ENCODE assay signal across 20 cellular contexts in the genomic region with DNA sequence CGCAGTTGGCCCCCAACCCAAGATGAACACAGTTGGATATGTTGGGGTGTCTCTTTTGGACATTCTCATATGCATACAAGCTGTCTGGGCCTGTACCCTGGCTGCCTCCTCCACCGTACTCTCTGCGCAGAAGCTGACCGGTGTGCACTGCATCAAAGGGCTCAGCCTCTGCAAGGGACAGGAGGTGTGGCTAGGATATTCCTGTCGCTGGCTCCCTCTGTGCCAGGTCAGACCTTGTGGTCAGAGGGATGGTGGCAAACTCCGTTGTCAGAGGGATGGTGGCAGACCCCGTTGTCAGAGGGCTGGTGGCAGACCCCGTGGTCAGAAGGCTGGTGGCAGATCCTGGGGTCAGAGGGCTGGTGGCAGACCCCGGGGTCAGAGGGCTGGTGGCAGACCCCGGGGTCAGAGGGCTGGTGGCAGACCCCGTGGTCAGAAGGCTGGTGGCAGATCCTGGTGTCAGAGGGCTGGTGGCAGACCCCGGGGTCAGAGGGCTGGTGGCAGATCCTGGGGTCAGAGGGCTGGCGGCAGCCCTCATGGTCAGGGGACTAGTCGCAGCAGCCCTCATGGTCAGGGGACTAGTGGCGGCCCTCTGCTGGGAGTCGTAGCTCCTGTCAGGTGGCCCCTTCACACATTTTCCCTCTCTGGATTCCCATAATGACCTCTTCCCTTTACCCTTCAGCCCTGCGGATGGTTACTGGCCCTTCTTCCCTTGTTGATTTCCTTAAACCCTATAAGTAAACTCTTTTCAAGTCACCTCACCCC.
"Had no signal": no experiment of that assay in that cellular context is flagged by ENCODE, and none has a peak within 500 bp of the region (broad histone marks: within the 10 kb centered on the region; RNA-seq: fewer than 3 reads in every experiment).

No MANE protein-coding gene starts in this region.

- H3K36me3 Mint-ChIP-seq: naive thymus-derived CD8-positive, alpha-beta T cell; stimulated activated memory B cell treated with anti-CD40 and anti-IgM and Interleukin-4, amounts not matched to agents 10 μg/mL and 1 μg/mL and 100 μg/mL, for 72 hours had no signal

- H3K9me3 ChIP-seq: gastrocnemius medialis, heart right ventricle, left lung, lower lobe of right lung, pancreas, thoracic aorta, tibial nerve, upper lobe of left lung had no signal

- H3K4me3 ChIP-seq: gastrocnemius medialis, heart right ventricle, left lung, lower lobe of right lung, pancreas, thoracic aorta, tibial nerve, upper lobe of left lung had no signal

- H3K27ac ChIP-seq: gastrocnemius medialis, heart right ventricle, left lung, lower lobe of right lung, pancreas, thoracic aorta, tibial nerve, upper lobe of left lung had no signal

- H3K36me3 ChIP-seq: gastrocnemius medialis, heart right ventricle, left lung, lower lobe of right lung, pancreas, thoracic aorta, tibial nerve, upper lobe of left lung had no signal

- H3K4me3 Mint-ChIP-seq: naive thymus-derived CD8-positive, alpha-beta T cell; nephron progenitor cell; stimulated activated memory B cell treated with anti-CD40 and anti-IgM and Interleukin-4, amounts not matched to agents 10 μg/mL and 1 μg/mL and 100 μg/mL, for 72 hours had no signal

- DNase-seq: cortex of kidney; effector CD4-positive, alpha-beta T cell; gastrocnemius medialis; heart right ventricle; hippocampal formation; left cardiac atrium; left lung; lower lobe of right lung; naive thymus-derived CD8-positive, alpha-beta T cell; nephron progenitor cell; occipital lobe; pancreas; stimulated activated CD4-positive, alpha-beta T cell treated with anti-CD3 and anti-CD28 coated beads, Interleukin-2, amount 100 ng/mL, for 24 hours; stimulated activated CD4-positive, alpha-beta T cell treated with anti-CD3 and anti-CD28 coated beads, Interleukin-4, amount 100 ng/mL, for 24 hours; stimulated activated naive CD8-positive, alpha-beta T cell treated with anti-CD3 and anti-CD28 coated beads, Interleukin-15, Interleukin-2, amounts not matched to agents 100 U/mL and 50 U/mL, for 24 hours had no signal

- H3K9me3 Mint-ChIP-seq: naive thymus-derived CD8-positive, alpha-beta T cell; nephron progenitor cell; stimulated activated memory B cell treated with anti-CD40 and anti-IgM and Interleukin-4, amounts not matched to agents 10 μg/mL and 1 μg/mL and 100 μg/mL, for 72 hours had no signal

- H3K27ac Mint-ChIP-seq: nephron progenitor cell; stimulated activated memory B cell treated with anti-CD40 and anti-IgM and Interleukin-4, amounts not matched to agents 10 μg/mL and 1 μg/mL and 100 μg/mL, for 72 hours had no signal

- ATAC-seq: gastrocnemius medialis; heart right ventricle; left cardiac atrium; left lung; lower lobe of right lung; naive thymus-derived CD8-positive, alpha-beta T cell; pancreas; sciatic nerve; stimulated activated memory B cell treated with anti-CD40 and anti-IgM and Interleukin-4, amounts not matched to agents 10 μg/mL and 1 μg/mL and 100 μg/mL, for 72 hours; stimulated activated naive CD8-positive, alpha-beta T cell treated with anti-CD3 and anti-CD28 coated beads, Interleukin-15, Interleukin-2, amounts not matched to agents 100 U/mL and 50 U/mL, for 24 hours had no signal

- H3K27me3 ChIP-seq: gastrocnemius medialis, pancreas, tibial nerve, upper lobe of left lung had no signal
